ENCODE assay signal across 9 cellular contexts in the genomic region with DNA sequence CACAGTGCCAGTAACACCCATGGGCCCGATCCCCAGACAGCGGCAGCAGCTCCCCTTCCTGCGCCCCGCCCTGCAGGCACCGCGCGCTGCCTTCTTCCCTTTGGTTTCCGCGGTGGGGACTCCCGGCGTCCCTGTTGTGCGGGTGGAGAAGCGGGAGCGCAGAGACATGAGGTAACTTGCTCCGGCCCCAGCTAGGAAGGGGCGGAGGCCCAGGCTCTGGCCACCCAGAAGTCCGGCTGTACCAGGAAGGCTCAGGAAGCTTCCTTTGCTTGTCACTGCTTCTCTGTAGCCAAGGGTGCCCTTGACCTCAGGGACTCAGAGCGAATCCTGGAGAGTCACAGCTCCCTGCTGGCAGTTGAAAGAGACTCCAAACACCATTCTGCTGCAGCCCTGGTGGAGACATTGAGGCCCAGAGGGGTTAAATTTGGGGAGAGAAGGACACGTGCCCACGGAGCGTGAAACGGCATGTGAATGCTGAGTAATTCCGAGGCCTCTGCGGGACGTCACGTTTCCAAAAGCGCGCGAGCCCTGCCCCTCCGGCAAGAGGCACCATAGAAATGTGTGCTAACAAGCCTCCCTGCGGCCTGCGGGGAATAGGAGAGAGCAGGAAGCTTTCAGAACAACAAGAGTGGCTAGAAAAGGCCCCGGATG. TPM values are rescaled to one million over a fixed set of nuclear protein-coding genes. Genes with fewer than 3 reads are reported as not detected.
DNase-seq lines count a peak whose midpoint lies in the region; ATAC-seq and TF ChIP-seq lines count a peak whose summit lies in the region.
"Had no signal": no experiment of that assay in that cellular context is flagged by ENCODE, and none has a peak within 500 bp of the region (broad histone marks: within the 10 kb centered on the region; RNA-seq: fewer than 3 reads in every experiment).

No MANE protein-coding gene starts in this region.

- H3K27ac ChIP-seq in endodermal cell (ENCODE audit: low read depth, low read length): peak overlapping the region; percentile 24
- H3K27ac ChIP-seq in upper lobe of left lung: peak overlapping the region in 3 of 4 donors; percentile 27 to 57 (median 46)
- H3K27ac ChIP-seq in OCI-LY7 (ENCODE audit: low read depth, low read length, poor library complexity, severe bottlenecking): no peak overlapping the region

- intact Hi-C loops in OCI-LY7 (cut with micrococcal nuclease; ENCODE audit: unreplicated experiment): no loop called here
- intact Hi-C loops in activated T-helper 1 cell treated with anti-CD3 and anti-CD28 coated beads, Interleukin-12 subunit alpha, Interleukin-12 subunit beta, Interleukin-2, Interleukin-4 antibody, amounts not matched to agents 30 ng/mL and 10 ng/mL and 1 ng/mL, durations not matched to agents 14 hours and 24 hours and 36 hours (cut with micrococcal nuclease): no loop called here

- no peaks in the 10 kb centered on the region for H3K9me3 Mint-ChIP-seq in endodermal cell
- H3K9me3 Mint-ChIP-seq in naive thymus-derived CD8-positive, alpha-beta T cell: no peaks in the 10 kb centered on the region
- no peaks in the 10 kb centered on the region for H3K9me3 Mint-ChIP-seq in activated T-helper 1 cell treated with anti-CD3 and anti-CD28 coated beads, Interleukin-12 subunit alpha, Interleukin-12 subunit beta, Interleukin-2, Interleukin-4 antibody, amounts not matched to agents 30 ng/mL and 10 ng/mL and 1 ng/mL, durations not matched to agents 14 hours and 24 hours and 36 hours
- H3K9me3 Mint-ChIP-seq: CD4-positive, alpha-beta T cell had no signal

- no peaks in the 10 kb centered on the region for H3K36me3 Mint-ChIP-seq in endodermal cell (ENCODE audit: low read depth)
- no peaks in the 10 kb centered on the region for H3K36me3 Mint-ChIP-seq in naive thymus-derived CD8-positive, alpha-beta T cell
- H3K36me3 Mint-ChIP-seq in activated T-helper 1 cell treated with anti-CD3 and anti-CD28 coated beads, Interleukin-12 subunit alpha, Interleukin-12 subunit beta, Interleukin-2, Interleukin-4 antibody, amounts not matched to agents 30 ng/mL and 10 ng/mL and 1 ng/mL, durations not matched to agents 14 hours and 24 hours and 36 hours (ENCODE audit: low read depth): no peaks in the 10 kb centered on the region

- peaks cover 11% of the 10 kb centered on the region for H3K4me1 Mint-ChIP-seq in endodermal cell
- peaks cover 3 to 7% (median 5%) of the 10 kb centered on the region in 4 donors for H3K4me1 Mint-ChIP-seq in naive thymus-derived CD8-positive, alpha-beta T cell
- H3K4me1 Mint-ChIP-seq in activated T-helper 1 cell treated with anti-CD3 and anti-CD28 coated beads, Interleukin-12 subunit alpha, Interleukin-12 subunit beta, Interleukin-2, Interleukin-4 antibody, amounts not matched to agents 30 ng/mL and 10 ng/mL and 1 ng/mL, durations not matched to agents 14 hours and 24 hours and 36 hours (ENCODE audit: low read depth): peaks cover 13% of the 10 kb centered on the region

- TF ChIP-seq CTCF in AG10803 (conservative IDR thresholded peaks at IDR 0.05; ENCODE audit: low read length) (no peak), endodermal cell (conservative IDR thresholded peaks at IDR 0.05) (no peak), upper lobe of left lung (IDR thresholded peaks at IDR 0.05) (no peak), OCI-LY7 (conservative IDR thresholded peaks at IDR 0.05; ENCODE audit: low read length) (no peak)

- H2AFZ ChIP-seq in OCI-LY7 (ENCODE audit: low read length): no peak overlapping the region

- no peak overlapping the region for H3K9ac ChIP-seq in endodermal cell (ENCODE audit: extremely low read depth, low read length, poor library complexity, severe bottlenecking)

- no peak overlapping the region for H3K4me3 Mint-ChIP-seq in endodermal cell
- H3K4me3 Mint-ChIP-seq in naive thymus-derived CD8-positive, alpha-beta T cell: peak overlapping the region in 6 of 10 donors; percentile 64 to 81 (median 70)
- H3K4me3 Mint-ChIP-seq in activated T-helper 1 cell treated with anti-CD3 and anti-CD28 coated beads, Interleukin-12 subunit alpha, Interleukin-12 subunit beta, Interleukin-2, Interleukin-4 antibody, amounts not matched to agents 30 ng/mL and 10 ng/mL and 1 ng/mL, durations not matched to agents 14 hours and 24 hours and 36 hours: no peak overlapping the region
- H3K4me3 Mint-ChIP-seq: CD4-positive, alpha-beta T cell had no signal

- TF ChIP-seq POLR2A in upper lobe of left lung (IDR thresholded peaks at IDR 0.05): no peak

- no peak overlapping the region for H3K27ac Mint-ChIP-seq in endodermal cell
- peak overlapping the region in 4 of 10 donors; percentile 61 to 76 (median 72) for H3K27ac Mint-ChIP-seq in naive thymus-derived CD8-positive, alpha-beta T cell
- H3K27ac Mint-ChIP-seq in activated T-helper 1 cell treated with anti-CD3 and anti-CD28 coated beads, Interleukin-12 subunit alpha, Interleukin-12 subunit beta, Interleukin-2, Interleukin-4 antibody, amounts not matched to agents 30 ng/mL and 10 ng/mL and 1 ng/mL, durations not matched to agents 14 hours and 24 hours and 36 hours: no peak overlapping the region
- H3K27ac Mint-ChIP-seq: CD4-positive, alpha-beta T cell had no signal

- no peaks in the 10 kb centered on the region for H3K27me3 ChIP-seq in endodermal cell (ENCODE audit: control insufficient read depth, insufficient read depth, low read length, poor library complexity, severe bottlenecking)
- no peaks in the 10 kb centered on the region for H3K27me3 ChIP-seq in upper lobe of left lung

- DNase-seq in AG10803 (ENCODE audit: low read depth) (peak; percentile 61), T-helper 1 cell (peak in 3 of 5 donors; percentile 6 to 57 (median 18)), endodermal cell (peak; percentile 75), upper lobe of left lung (peak; percentile 54 to 85), OCI-M1 (lab: John Stamatoyannopoulos, UW) (no peak), OCI-LY7 (ENCODE audit: low spot score) (no peak)
- peak in 3 of 10 donors; percentile 14 to 32 (median 21) for DNase-seq in naive thymus-derived CD8-positive, alpha-beta T cell
- no peak for DNase-seq in activated T-helper 1 cell treated with anti-CD3 and anti-CD28 coated beads, Interleukin-12 subunit alpha, Interleukin-12 subunit beta, Interleukin-2, Interleukin-4 antibody, amounts not matched to agents 30 ng/mL and 10 ng/mL and 1 ng/mL, durations not matched to agents 14 hours and 24 hours and 36 hours (ENCODE audit: low spot score)

- H3K36me3 ChIP-seq in endodermal cell (ENCODE audit: control insufficient read depth, insufficient read depth, low read length) (no peaks in the 10 kb centered on the region), upper lobe of left lung (no peaks in the 10 kb centered on the region), OCI-LY7 (ENCODE audit: insufficient read depth, low read length) (no peaks in the 10 kb centered on the region)

- H3K79me2 ChIP-seq in OCI-LY7 (ENCODE audit: insufficient read depth, low read depth, low read length): no peaks in the 10 kb centered on the region

- H4K20me1 ChIP-seq in OCI-LY7 (ENCODE audit: insufficient read depth, low read length): no peaks in the 10 kb centered on the region

- CTCF ChIA-PET in OCI-LY7 (lab: Charles Lee; ENCODE audit: unreplicated experiment): interaction anchor here (0.6 kb wide), 1 partner anchor 9 kb away, joined by 3 read pairs; no protein-coding TSS in a partner anchor

- no peaks in the 10 kb centered on the region for H3K9me2 ChIP-seq in OCI-LY7 (ENCODE audit: insufficient read depth, low read length)

- no peaks in the 10 kb centered on the region for H3K4me1 ChIP-seq in endodermal cell (ENCODE audit: control insufficient read depth, insufficient read depth, low read length)
- peaks cover 11 to 13% (median 12%) of the 10 kb centered on the region in 4 donors for H3K4me1 ChIP-seq in upper lobe of left lung
- peaks cover 15% of the 10 kb centered on the region for H3K4me1 ChIP-seq in OCI-LY7 (ENCODE audit: insufficient read depth, low read length, poor library complexity, severe bottlenecking)

- H3K9me3 ChIP-seq in endodermal cell (ENCODE audit: control insufficient read depth, low read length) (no peaks in the 10 kb centered on the region), upper lobe of left lung (no peaks in the 10 kb centered on the region), OCI-LY7 (ENCODE audit: low read length) (no peaks in the 10 kb centered on the region)

- peak overlapping the region; percentile 9; the same call in 1 of the 2 replicates for H3K4me3 ChIP-seq in AG10803 (ENCODE audit: low read length)
- no peak overlapping the region for H3K4me3 ChIP-seq in endodermal cell (ENCODE audit: low read length)
- peak overlapping the region in 3 of 4 donors; percentile 24 to 43 (median 39) for H3K4me3 ChIP-seq in upper lobe of left lung
- H3K4me3 ChIP-seq in OCI-LY7 (ENCODE audit: low read depth, low read length, poor library complexity, severe bottlenecking): no peak overlapping the region

- BruUV-seq in OCI-LY7 (replicated peaks; lab: Mats Ljungman, UMichigan): no TSS peak

- TF ChIP-seq EP300 in upper lobe of left lung (IDR thresholded peaks at IDR 0.05): no peak

- ATAC-seq in naive thymus-derived CD8-positive, alpha-beta T cell: peak; percentile 79 to 81
- ATAC-seq in upper lobe of left lung (ENCODE audit: low FRiP score in 2 of 2): peak; percentile 63 to 91

- POLR2A ChIA-PET in naive thymus-derived CD8-positive, alpha-beta T cell (lab: Charles Lee): interaction anchor here (1.6 kb wide), 1 partner anchor 44 kb away, joined by 7 read pairs; no protein-coding TSS in a partner anchor
- POLR2A ChIA-PET in OCI-LY7 (lab: Charles Lee): no interaction called here

- H3K4me2 ChIP-seq in OCI-LY7 (ENCODE audit: low read length): no peak overlapping the region

- 76 to 78% methylated on average over 19 to 33 of the region's 33 CpGs for WGBS in endodermal cell (ENCODE audit: insufficient coverage in 1 of 2, insufficient read length in 1 of 2), 2 experiments
- 21% methylated on average over 10 to 31 of the region's 33 CpGs for WGBS in upper lobe of left lung, 2 donors

- no peaks in the 10 kb centered on the region for H3K27me3 Mint-ChIP-seq in endodermal cell (ENCODE audit: insufficient read depth)
- H3K27me3 Mint-ChIP-seq in naive thymus-derived CD8-positive, alpha-beta T cell: no peaks in the 10 kb centered on the region
- peaks cover 5% of the 10 kb centered on the region for H3K27me3 Mint-ChIP-seq in activated T-helper 1 cell treated with anti-CD3 and anti-CD28 coated beads, Interleukin-12 subunit alpha, Interleukin-12 subunit beta, Interleukin-2, Interleukin-4 antibody, amounts not matched to agents 30 ng/mL and 10 ng/mL and 1 ng/mL, durations not matched to agents 14 hours and 24 hours and 36 hours (ENCODE audit: insufficient read depth)
- H3K27me3 Mint-ChIP-seq: CD4-positive, alpha-beta T cell had no signal

RNA-seq across cellular contexts. Expression of a gene that starts 6.7 kb away (rescaled TPM):
- total RNA-seq in endodermal cell (10 to 100 TPM; 29.8 to 41.2 TPM), upper lobe of left lung (10 to 100 TPM; 17.5 to 83.5 (median 36.5) TPM), OCI-LY7 (2022) (55.0 and 73.4 TPM in 2 replicates)
- 24.9 TPM for polyA plus RNA-seq in endodermal cell (2013, experiment 1 of 2)
- polyA plus RNA-seq in endodermal cell (2013, experiment 2 of 2): 21.3 TPM
- 10 to 100 TPM in 1 of 2 experiments, 1 to 10 TPM in 1; 8.5 to 10.5 TPM for total RNA-seq in naive thymus-derived CD8-positive, alpha-beta T cell
- polyA plus RNA-seq in naive thymus-derived CD8-positive, alpha-beta T cell: 1 to 10 TPM; 4.0 to 9.1 (median 4.9) TPM
- total RNA-seq in OCI-LY7 (2014; rRNA removed; shearing (Covaris generic)): 34.1 and 45.8 TPM in 2 replicates
- 101 and 108 TPM in 2 replicates for total RNA-seq in activated T-helper 1 cell treated with anti-CD3 and anti-CD28 coated beads, Interleukin-12 subunit alpha, Interleukin-12 subunit beta, Interleukin-2, Interleukin-4 antibody, amounts not matched to agents 30 ng/mL and 10 ng/mL and 1 ng/mL, durations not matched to agents 14 hours and 24 hours and 36 hours

RNA-seq across cellular contexts. Expression of a gene that starts 45.0 kb away (rescaled TPM):
- total RNA-seq in endodermal cell: 1 to 10 TPM; 6.2 to 6.5 TPM
- 5.4 TPM for polyA plus RNA-seq in endodermal cell (2013, experiment 1 of 2)
- polyA plus RNA-seq in endodermal cell (2013, experiment 2 of 2): 5.5 TPM
- 10 to 100 TPM; 11.3 to 13.8 TPM for total RNA-seq in naive thymus-derived CD8-positive, alpha-beta T cell
- polyA plus RNA-seq in naive thymus-derived CD8-positive, alpha-beta T cell: 1 to 10 TPM; 1.9 to 5.7 (median 4.5) TPM
- total RNA-seq in upper lobe of left lung: 10 to 100 TPM in 2 of 6 donors, 1 to 10 TPM in 4; 4.4 to 16.8 (median 7.7) TPM
- total RNA-seq in OCI-LY7 (2014; rRNA removed; shearing (Covaris generic)): 3.6 and 13.5 TPM in 2 replicates
- 6.6 and 9.4 TPM in 2 replicates for total RNA-seq in OCI-LY7 (2022)
- 6.3 and 7.0 TPM in 2 replicates for total RNA-seq in activated T-helper 1 cell treated with anti-CD3 and anti-CD28 coated beads, Interleukin-12 subunit alpha, Interleukin-12 subunit beta, Interleukin-2, Interleukin-4 antibody, amounts not matched to agents 30 ng/mL and 10 ng/mL and 1 ng/mL, durations not matched to agents 14 hours and 24 hours and 36 hours

Comparison
In these comparisons a context has a peak if more than half of its experiments do, and no peak if none do; other contexts are left out.
1. DNase-seq: peak in AG10803 (single experiment), T-helper 1 cell (3 of 5), endodermal cell (single experiment) and upper lobe of left lung (2 of 2); none in OCI-M1 (single experiment), OCI-LY7 (single experiment) and activated T-helper 1 cell treated with anti-CD3 and anti-CD28 coated beads, Interleukin-12 subunit alpha, Interleukin-12 subunit beta, Interleukin-2, Interleukin-4 antibody, amounts not matched to agents 30 ng/mL and 10 ng/mL and 1 ng/mL, durations not matched to agents 14 hours and 24 hours and 36 hours (single experiment).
2. H3K4me3 ChIP-seq: peak in AG10803 (single experiment) and upper lobe of left lung (3 of 4); none in endodermal cell (single experiment) and OCI-LY7 (single experiment).
3. H3K4me3 Mint-ChIP-seq: peak in naive thymus-derived CD8-positive, alpha-beta T cell (6 of 10); none in endodermal cell (single experiment) and activated T-helper 1 cell treated with anti-CD3 and anti-CD28 coated beads, Interleukin-12 subunit alpha, Interleukin-12 subunit beta, Interleukin-2, Interleukin-4 antibody, amounts not matched to agents 30 ng/mL and 10 ng/mL and 1 ng/mL, durations not matched to agents 14 hours and 24 hours and 36 hours (single experiment).